In the genomic region with DNA sequence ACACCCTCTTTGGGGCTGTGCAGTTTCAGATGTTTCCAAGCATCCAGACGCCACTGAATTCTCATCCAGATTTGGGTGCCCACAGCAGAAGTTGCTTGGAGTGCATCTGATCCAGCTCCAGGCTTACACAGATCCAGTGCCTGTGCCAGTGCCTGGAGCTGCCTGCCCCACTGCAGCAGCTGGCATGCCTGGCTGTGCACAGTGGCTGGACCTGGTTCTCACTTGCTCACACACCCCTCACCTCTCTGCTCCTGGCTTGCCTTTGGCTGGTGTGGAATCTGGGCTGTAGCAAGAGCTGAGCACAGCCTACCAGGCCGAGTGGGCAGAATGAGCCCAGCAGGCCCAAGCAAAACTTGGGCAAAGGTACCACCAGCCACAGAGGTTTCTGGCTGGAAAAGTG, we compare ENCODE assay signal across 28 cellular contexts.
"Had no signal": no experiment of that assay in that cellular context is flagged by ENCODE, and none has a peak within 500 bp of the region (broad histone marks: within the 10 kb centered on the region; RNA-seq: fewer than 3 reads in every experiment).

No MANE protein-coding gene starts in this region.

- H3K9ac ChIP-seq: parathyroid adenoma had no signal

- H3K27ac Mint-ChIP-seq: naive B cell; naive thymus-derived CD8-positive, alpha-beta T cell; natural killer cell treated with Interleukin-12 subunit alpha and Interleukin-12 subunit beta and Interleukin-15 and Interleukin-18, amount 100 ng/mL, for 72 hours; nephron progenitor cell; progenitor cell of endocrine pancreas; stimulated activated naive B cell treated with anti-CD40 and anti-IgM and Interleukin-4, amounts not matched to agents 10 μg/mL and 1 μg/mL and 100 μg/mL, for 72 hours had no signal

- DNase-seq: naive B cell; naive thymus-derived CD8-positive, alpha-beta T cell; nephron progenitor cell; occipital lobe; ovary; psoas muscle; right cardiac atrium; right lobe of liver; sigmoid colon; small intestine; stimulated activated CD4-positive, alpha-beta T cell treated with anti-CD3 and anti-CD28 coated beads, Interleukin-15, amount 100 ng/mL, for 24 hours; stimulated activated CD4-positive, alpha-beta T cell treated with anti-CD3 and anti-CD28 coated beads, Interleukin-2, amount 100 ng/mL, for 24 hours; stimulated activated CD4-positive, alpha-beta T cell treated with anti-CD3 and anti-CD28 coated beads, Interleukin-2, amount 100 ng/mL, for 48 hours; stimulated activated CD4-positive, alpha-beta T cell treated with anti-CD3 and anti-CD28 coated beads, Interleukin-4, amount 100 ng/mL, for 24 hours; stimulated activated naive B cell treated with anti-CD40 and anti-IgM and Interleukin-4, amounts not matched to agents 10 μg/mL and 1 μg/mL and 100 μg/mL, for 72 hours; stimulated activated naive CD4-positive, alpha-beta T cell treated with Interleukin-2 at 50 U/mL for 16 hours; stomach; thyroid gland; trophoblast cell had no signal

- H3K4me1 ChIP-seq: parathyroid adenoma, psoas muscle, right lobe of liver, sigmoid colon, stomach, thyroid gland, tibial nerve, upper lobe of left lung, vagina had no signal

- H3K4me1 Mint-ChIP-seq: naive B cell; naive thymus-derived CD8-positive, alpha-beta T cell; nephron progenitor cell; neural crest cell; stimulated activated naive B cell treated with anti-CD40 and anti-IgM and Interleukin-4, amounts not matched to agents 10 μg/mL and 1 μg/mL and 100 μg/mL, for 72 hours had no signal

- H3K27ac ChIP-seq: ovary, parathyroid adenoma, psoas muscle, right lobe of liver, sigmoid colon, stomach, thoracic aorta, thyroid gland, tibial nerve, upper lobe of left lung, vagina had no signal

- H3K36me3 ChIP-seq: ovary, right lobe of liver, sigmoid colon, stomach, thoracic aorta, thyroid gland, tibial nerve, upper lobe of left lung, vagina had no signal

- ATAC-seq: naive thymus-derived CD8-positive, alpha-beta T cell; psoas muscle; right cardiac atrium; stimulated activated naive B cell treated with anti-CD40 and anti-IgM and Interleukin-4, amounts not matched to agents 10 μg/mL and 1 μg/mL and 100 μg/mL, for 72 hours had no signal

- FAIRE-seq: small intestine, urothelium cell line had no signal

- H3K9me3 Mint-ChIP-seq: naive thymus-derived CD8-positive, alpha-beta T cell; natural killer cell treated with Interleukin-12 subunit alpha and Interleukin-12 subunit beta and Interleukin-15 and Interleukin-18, amount 100 ng/mL, for 72 hours; nephron progenitor cell; neural crest cell; stimulated activated naive B cell treated with anti-CD40 and anti-IgM and Interleukin-4, amounts not matched to agents 10 μg/mL and 1 μg/mL and 100 μg/mL, for 72 hours had no signal

- H3K4me3 Mint-ChIP-seq: naive B cell; naive thymus-derived CD8-positive, alpha-beta T cell; natural killer cell treated with Interleukin-12 subunit alpha and Interleukin-12 subunit beta and Interleukin-15 and Interleukin-18, amount 100 ng/mL, for 72 hours; nephron progenitor cell; neural crest cell; stimulated activated naive B cell treated with anti-CD40 and anti-IgM and Interleukin-4, amounts not matched to agents 10 μg/mL and 1 μg/mL and 100 μg/mL, for 72 hours had no signal

- H3K27me3 Mint-ChIP-seq: naive B cell; natural killer cell treated with Interleukin-12 subunit alpha and Interleukin-12 subunit beta and Interleukin-15 and Interleukin-18, amount 100 ng/mL, for 72 hours; progenitor cell of endocrine pancreas; stimulated activated naive B cell treated with anti-CD40 and anti-IgM and Interleukin-4, amounts not matched to agents 10 μg/mL and 1 μg/mL and 100 μg/mL, for 72 hours had no signal

- H3K9me3 ChIP-seq: ovary, psoas muscle, right lobe of liver, sigmoid colon, stomach, thoracic aorta, thyroid gland, upper lobe of left lung, vagina had no signal

- H3K27me3 ChIP-seq: ovary, right lobe of liver, sigmoid colon, stomach, thyroid gland, tibial nerve, upper lobe of left lung, vagina had no signal

- H3K36me3 Mint-ChIP-seq: naive B cell; naive thymus-derived CD8-positive, alpha-beta T cell; natural killer cell treated with Interleukin-12 subunit alpha and Interleukin-12 subunit beta and Interleukin-15 and Interleukin-18, amount 100 ng/mL, for 72 hours; stimulated activated naive B cell treated with anti-CD40 and anti-IgM and Interleukin-4, amounts not matched to agents 10 μg/mL and 1 μg/mL and 100 μg/mL, for 72 hours had no signal

- H3K4me3 ChIP-seq: ovary, psoas muscle, right lobe of liver, sigmoid colon, stomach, thoracic aorta, thyroid gland, tibial nerve, upper lobe of left lung, vagina had no signal
